In genomic region chr22:27185903-27186302, GRCh38 we compare ENCODE assay signal across 14 cellular contexts.
DNase-seq lines count a peak whose midpoint lies in the region; ATAC-seq lines count a peak whose summit lies in the region.
"Had no signal": no experiment of that assay in that cellular context is flagged by ENCODE, and none has a peak within 500 bp of the region (broad histone marks: within the 10 kb centered on the region; RNA-seq: fewer than 3 reads in every experiment).

No MANE protein-coding gene starts in this region.

- no peak for ATAC-seq in HG03457 (IDR thresholded peaks at IDR 0.05; ENCODE audit: unreplicated experiment)

- peak; percentile 90 for DNase-seq in DMS 273 (lab: John Stamatoyannopoulos, UW; ENCODE audit: unreplicated experiment)
- DNase-seq in NCI-H2171 (lab: John Stamatoyannopoulos, UW), result peak; percentile 79
- peak; percentile 83 for DNase-seq in NCI-H524 treated with DMSO at 0.1 percent for 48 hours (lab: John Stamatoyannopoulos, UW)
- peak; percentile 46 for DNase-seq in islet precursor cell
- no peak for DNase-seq in hepatic stellate cell (ENCODE audit: low spot score)
- no peak for DNase-seq in NCI-H1417 treated with DMSO at 0.1 percent for 48 hours (lab: John Stamatoyannopoulos, UW)
- no peak for DNase-seq in DMS79 (lab: John Stamatoyannopoulos, UW)
- DNase-seq: 8988T; AML-193; Caco-2; CD8-positive, alpha-beta memory T cell; GOT3; H9 had no signal

Comparison
In these comparisons a context has a peak if more than half of its experiments do, and no peak if none do; other contexts are left out.
1. DNase-seq: peak in DMS 273 (single experiment), NCI-H2171 (single experiment), NCI-H524 treated with DMSO at 0.1 percent for 48 hours (single experiment) and islet precursor cell (single experiment); none in hepatic stellate cell (single experiment), NCI-H1417 treated with DMSO at 0.1 percent for 48 hours (single experiment) and DMS79 (single experiment).